18 cellular contexts compared by ENCODE assay signal in genomic region chr5:25393957-25394356, GRCh38.
"Had no signal": no experiment of that assay in that cellular context is flagged by ENCODE, and none has a peak within 500 bp of the region (broad histone marks: within the 10 kb centered on the region; RNA-seq: fewer than 3 reads in every experiment).

No MANE protein-coding gene starts in this region.

- H3K36me3 ChIP-seq: Peyer's patch, SJCRH30 had no signal

- H3K9me3 ChIP-seq: Peyer's patch, SJCRH30 had no signal

- H3K4me2 ChIP-seq: PC-9 had no signal

- ATAC-seq: Right ventricle myocardium inferior, SK-N-SH treated with all-trans-retinoic acid at 6 μM for 48 hours had no signal

- H3K27me3 ChIP-seq: Peyer's patch, SJCRH30 had no signal

- H3K27ac ChIP-seq: PC-9, Peyer's patch, SJCRH30 had no signal

- H3K4me1 ChIP-seq: Peyer's patch, SJCRH30 had no signal

- H3K4me3 ChIP-seq: PC-9, Peyer's patch, SJCRH30 had no signal

- H2AFZ ChIP-seq: PC-9 had no signal

- DNase-seq: KBM-7; MV-4-11; NCI-H1048; NCI-H1105; NCI-H1417 treated with DMSO at 0.1 percent for 48 hours; NCI-H146; NCI-H1930; NCI-H2107; NCI-H2227 treated with DMSO at 0.1 percent for 48 hours; NCI-H510A treated with DMSO at 0.1 percent for 48 hours; NCI-H526; NK-92 treated with Interleukin-12 subunit alpha and Interleukin-12 subunit beta, amount 100 ng/mL, for 24 hours; PC-9; Peyer's patch; SHP77 treated with DMSO at 0.1 percent for 48 hours; SJCRH30 had no signal
